In the genomic region with DNA sequence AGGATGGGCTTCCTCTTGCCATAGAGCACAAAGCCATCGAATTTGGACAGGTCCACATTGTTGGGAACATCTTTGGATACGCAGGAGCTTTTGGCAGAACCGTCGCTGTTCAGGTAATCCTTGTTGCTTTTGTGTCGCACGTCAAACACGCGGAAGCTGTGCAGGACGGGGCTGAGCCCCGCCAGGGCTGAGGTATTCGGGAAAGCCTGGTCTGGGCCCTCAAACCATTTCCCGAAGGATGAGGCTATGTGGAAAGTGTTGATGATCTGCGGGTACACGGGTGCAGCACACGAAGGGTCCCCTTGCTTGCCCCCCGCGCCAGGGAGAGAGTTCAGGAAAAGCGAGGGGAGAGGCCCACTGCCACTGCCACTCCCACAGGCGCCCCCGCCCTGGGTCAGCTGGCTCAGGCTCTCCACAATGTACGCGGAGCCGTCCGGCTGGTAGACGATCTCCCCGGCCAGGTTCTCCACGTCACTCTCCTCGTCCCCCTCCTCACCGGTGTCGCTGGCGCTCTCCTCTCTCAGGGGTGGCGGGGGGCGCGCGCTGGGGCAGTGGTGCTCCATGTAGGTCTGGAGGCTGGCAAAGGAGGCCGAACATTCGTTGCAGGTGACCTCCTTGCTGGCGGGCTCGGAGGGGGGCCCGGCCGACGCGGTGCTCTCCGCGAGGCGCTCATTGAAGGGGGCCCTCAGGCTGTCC, we compare ENCODE assay signal across 1 cellular context.
TF ChIP-seq lines count a peak whose summit lies in the region.

No MANE protein-coding gene starts in this region.

TF ChIP-seq in HepG2, 621 proteins besides CTCF, POLR2A, EP300 and RAD21:
- TF ChIP-seq AGO2 (optimal IDR thresholded peaks at IDR 0.05; ENCODE audit: low read depth, low read length), result peak; percentile 78
- peak; percentile 39 for TF ChIP-seq RBM22 (optimal IDR thresholded peaks at IDR 0.05; ENCODE audit: low read length)
- no peak for TF ChIP-seq ARNTL (CRISPR knock-in tag; IDR thresholded peaks at IDR 0.05)
